ENCODE assay signal across 18 cellular contexts in genomic region chr7:155371331-155371883, GRCh38.
DNase-seq lines count a peak whose midpoint lies in the region; ATAC-seq lines count a peak whose summit lies in the region.
"Had no signal": no experiment of that assay in that cellular context is flagged by ENCODE, and none has a peak within 500 bp of the region (broad histone marks: within the 10 kb centered on the region; RNA-seq: fewer than 3 reads in every experiment).

No MANE protein-coding gene starts in this region.

- H3K4me1 ChIP-seq in NT2/D1 (ENCODE audit: insufficient read depth, insufficient read length): peaks cover 3% of the 10 kb centered on the region

- POLR2A ChIA-PET in activated CD4-positive, alpha-beta T cell treated with anti-CD3 and anti-CD28 coated beads, Interleukin-2, amount 10 ng/mL, durations not matched to agents 7 days and 5 days (lab: Charles Lee): no interaction called here

- intact Hi-C loops in posterior vena cava (cut with DNase I): no loop called here

- no peak for DNase-seq in activated CD4-positive, alpha-beta T cell treated with anti-CD3 and anti-CD28 coated beads, Interleukin-2, amount 10 ng/mL, durations not matched to agents 7 days and 5 days
- no peak for DNase-seq in activated CD4-positive, alpha-beta T cell treated with anti-CD3 and anti-CD28 coated beads for 1 hour
- DNase-seq in NT2/D1 (ENCODE audit: low read depth, low spot score) (no peak), posterior vena cava (ENCODE audit: low spot score) (peak; percentile 46), middle frontal gyrus (ENCODE audit: extremely low spot score, low spot score) (no peak)
- DNase-seq: COR-L47, DMS153, Karpas-422, MM.1S, NCI-H1105 treated with DMSO at 0.1 percent for 48 hours, NCI-H187 treated with DMSO at 0.1 percent for 48 hours, NCI-H446 treated with DMSO at 0.1 percent for 48 hours, NCI-H82, SHP77 treated with DMSO at 0.1 percent for 48 hours had no signal

- H3K36me3 ChIP-seq in NT2/D1 (ENCODE audit: insufficient read depth, insufficient read length, low read length): no peaks in the 10 kb centered on the region

- no peaks in the 10 kb centered on the region for H3K9me3 Mint-ChIP-seq in activated CD4-positive, alpha-beta T cell treated with anti-CD3 and anti-CD28 coated beads, Interleukin-2, amount 10 ng/mL, durations not matched to agents 7 days and 5 days

- ATAC-seq in HG02852 (IDR thresholded peaks at IDR 0.05; ENCODE audit: unreplicated experiment) (no peak), GM21447 (IDR thresholded peaks at IDR 0.05; ENCODE audit: unreplicated experiment) (no peak)

- H3K36me3 Mint-ChIP-seq in activated CD4-positive, alpha-beta T cell treated with anti-CD3 and anti-CD28 coated beads, Interleukin-2, amount 10 ng/mL, durations not matched to agents 7 days and 5 days (ENCODE audit: low read depth): peaks cover 7% of the 10 kb centered on the region

- H3K27me3 Mint-ChIP-seq in activated CD4-positive, alpha-beta T cell treated with anti-CD3 and anti-CD28 coated beads, Interleukin-2, amount 10 ng/mL, durations not matched to agents 7 days and 5 days: peaks cover 62% of the 10 kb centered on the region

- CTCF ChIA-PET in activated CD4-positive, alpha-beta T cell treated with anti-CD3 and anti-CD28 coated beads, Interleukin-2, amount 10 ng/mL, durations not matched to agents 7 days and 5 days (lab: Charles Lee): interaction anchor here (0.9 to 1.1 kb wide), 2 partner anchors 14 to 391 kb away, joined by 3 read pairs; no protein-coding TSS in a partner anchor

- H3K4me3 ChIP-seq in NT2/D1 (ENCODE audit: insufficient read length, low read depth): no peak overlapping the region
- H3K4me3 ChIP-seq in iPS-18c (ENCODE audit: insufficient read depth, low read depth, low read length): peak overlapping the region; percentile 20; the same call in 1 of the 2 replicates

- peaks cover 82% of the 10 kb centered on the region for H3K27me3 ChIP-seq in NT2/D1 (ENCODE audit: insufficient read depth, insufficient read length)

- H3K27ac Mint-ChIP-seq in activated CD4-positive, alpha-beta T cell treated with anti-CD3 and anti-CD28 coated beads, Interleukin-2, amount 10 ng/mL, durations not matched to agents 7 days and 5 days: peak overlapping the region; percentile 31
- H3K27ac Mint-ChIP-seq: CD14-positive monocyte had no signal

- peaks cover 28% of the 10 kb centered on the region for H3K4me1 Mint-ChIP-seq in activated CD4-positive, alpha-beta T cell treated with anti-CD3 and anti-CD28 coated beads, Interleukin-2, amount 10 ng/mL, durations not matched to agents 7 days and 5 days

- H3K9ac ChIP-seq in NT2/D1 (ENCODE audit: insufficient read length, low read depth): peak overlapping the region; percentile 42

- peaks cover 7% of the 10 kb centered on the region; the same call in 1 of the 2 replicates for H3K9me3 ChIP-seq in NT2/D1 (ENCODE audit: insufficient read depth, low read length)
- no peaks in the 10 kb centered on the region for H3K9me3 ChIP-seq in iPS-18c (ENCODE audit: control insufficient read depth, insufficient read depth, low read length)

- H3K4me3 Mint-ChIP-seq in activated CD4-positive, alpha-beta T cell treated with anti-CD3 and anti-CD28 coated beads, Interleukin-2, amount 10 ng/mL, durations not matched to agents 7 days and 5 days: no peak overlapping the region
